In the genomic region with DNA sequence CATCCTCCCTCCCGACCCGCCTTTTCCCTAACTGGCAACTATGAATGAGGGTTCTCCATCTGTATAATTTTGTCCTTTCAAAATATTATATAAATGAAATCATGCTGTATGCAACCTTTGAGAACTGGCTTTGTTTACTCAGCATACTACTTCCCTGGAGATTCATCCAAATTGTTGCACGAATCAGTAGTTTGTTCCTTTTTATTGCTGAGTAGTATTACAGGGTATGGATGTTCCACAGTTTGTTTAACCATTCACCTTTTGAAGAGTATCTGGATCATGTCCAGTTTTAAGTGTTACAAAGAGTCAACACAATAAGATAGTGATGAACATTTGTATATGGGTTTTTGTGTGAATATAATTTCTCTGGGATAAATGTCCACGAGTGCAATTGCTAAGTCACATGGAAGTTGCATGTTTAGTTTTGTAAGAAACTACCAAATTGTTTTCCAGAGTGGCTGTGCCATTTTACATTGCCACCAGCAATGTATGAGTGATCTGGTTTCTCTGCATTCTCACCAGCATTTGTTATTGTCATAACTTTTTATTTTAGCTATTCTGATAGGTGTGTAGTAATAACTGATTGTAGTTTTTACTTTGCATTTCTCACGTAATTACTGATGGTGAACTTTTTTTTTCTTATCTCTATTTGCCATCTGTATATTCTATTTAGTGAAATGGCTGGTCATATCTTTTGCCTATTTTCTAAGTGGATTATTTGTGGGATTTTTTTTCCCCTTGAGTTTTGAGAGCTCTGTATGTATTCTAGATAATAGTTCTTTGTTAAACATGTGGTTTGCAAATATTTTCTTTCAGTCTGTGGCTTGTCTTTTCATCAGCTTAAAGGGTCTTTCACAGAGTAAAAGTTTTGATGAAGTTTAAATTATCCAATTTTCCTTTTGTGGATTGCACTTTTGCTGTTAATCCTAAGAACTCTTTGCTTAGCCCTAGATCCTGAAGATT, we compare ENCODE assay signal across 16 cellular contexts.
"Had no signal": no experiment of that assay in that cellular context is flagged by ENCODE, and none has a peak within 500 bp of the region (broad histone marks: within the 10 kb centered on the region; RNA-seq: fewer than 3 reads in every experiment).

No MANE protein-coding gene starts in this region.

- H3K4me3 ChIP-seq: esophagus squamous epithelium had no signal

- H3K9me3 ChIP-seq: esophagus squamous epithelium had no signal

- H3K27me3 ChIP-seq: esophagus squamous epithelium, foreskin keratinocyte had no signal

- FAIRE-seq: bronchial epithelial cell had no signal

- DNase-seq: activated CD4-positive, alpha-beta T cell treated with anti-CD3 and anti-CD28 coated beads for 48 hours; activated CD8-positive, alpha-beta T cell treated with anti-CD3 and anti-CD28 coated beads, Interleukin-2, amount 10 ng/mL, durations not matched to agents 7 days and 5 days; activated naive CD4-positive, alpha-beta T cell; aorta; esophagus squamous epithelium; foreskin keratinocyte; head of caudate nucleus; mammary epithelial cell; naive thymus-derived CD8-positive, alpha-beta T cell; right cardiac atrium; stimulated activated CD4-positive, alpha-beta T cell treated with anti-CD3 and anti-CD28 coated beads, Interleukin-1b, Interleukin-23, amount 100 ng/mL, for 48 hours; stimulated activated naive B cell treated with anti-CD40 and anti-IgM and Interleukin-4, amounts not matched to agents 10 μg/mL and 1 μg/mL and 100 μg/mL, for 72 hours; trophoblast cell had no signal

- H3K36me3 ChIP-seq: esophagus squamous epithelium had no signal

- H3K27ac ChIP-seq: esophagus squamous epithelium, foreskin keratinocyte had no signal

- ATAC-seq: activated CD8-positive, alpha-beta T cell treated with anti-CD3 and anti-CD28 coated beads, Interleukin-2, amount 10 ng/mL, durations not matched to agents 7 days and 5 days; foreskin keratinocyte; left lobe of liver; naive thymus-derived CD8-positive, alpha-beta T cell; right cardiac atrium; stimulated activated naive B cell treated with anti-CD40 and anti-IgM and Interleukin-4, amounts not matched to agents 10 μg/mL and 1 μg/mL and 100 μg/mL, for 72 hours; WTC11 had no signal
